Comparison of ENCODE assay signal across 10 cellular contexts in genomic region chr11:61954106-61955030, GRCh38. TPM values are rescaled to one million over a fixed set of nuclear protein-coding genes. Genes with fewer than 3 reads are reported as not detected.
DNase-seq lines count a peak whose midpoint lies in the region; ATAC-seq and TF ChIP-seq lines count a peak whose summit lies in the region.
"Had no signal": no experiment of that assay in that cellular context is flagged by ENCODE, and none has a peak within 500 bp of the region (broad histone marks: within the 10 kb centered on the region; RNA-seq: fewer than 3 reads in every experiment).

No MANE protein-coding gene starts in this region.

- DNase-seq in H7 (no peak), iris pigment epithelial cell (ENCODE audit: low read depth) (peak; percentile 52), stomach (no peak), omental fat pad (ENCODE audit: low spot score) (no peak)
- no peak for DNase-seq in stimulated activated CD4-positive, alpha-beta T cell treated with anti-CD3 and anti-CD28 coated beads, Interleukin-4, amount 100 ng/mL, for 24 hours
- DNase-seq: activated gamma-delta T cell; stimulated activated CD4-positive, alpha-beta T cell treated with anti-CD3 and anti-CD28 coated beads, Interleukin-2, amount 100 ng/mL, for 24 hours had no signal

- TF ChIP-seq CTCF in WI38 (IDR thresholded peaks at IDR 0.05; ENCODE audit: low read depth, low read length): no peak
- no peak for TF ChIP-seq CTCF in stomach (IDR thresholded peaks at IDR 0.05)
- TF ChIP-seq CTCF in omental fat pad (IDR thresholded peaks at IDR 0.05): no peak

- H3K4me3 ChIP-seq in H7 (ENCODE audit: insufficient read depth, low read depth, low read length): peak overlapping the region; percentile 15; the same call in 1 of the 2 replicates
- 0 out of 2 replicates have a peak overlapping the region, but pooled peaks have one; percentile 24 for H3K4me3 ChIP-seq in WI38 (ENCODE audit: low read depth, low read length)
- H3K4me3 ChIP-seq in stomach: peak overlapping the region; percentile 36 to 48 (median 42)

- ATAC-seq in omental fat pad (ENCODE audit: low FRiP score) (no peak), HG03039 (IDR thresholded peaks at IDR 0.05; ENCODE audit: unreplicated experiment) (no peak), HG02763 (IDR thresholded peaks at IDR 0.05; ENCODE audit: unreplicated experiment) (no peak)

- intact Hi-C loops in stomach (cut with DNase I; ENCODE audit: low total_unique reads): loop anchor here (10.0 kb wide), 2 partner anchors 110 to 140 kb away; partner anchors contain the start of gene FADS1

- 80 to 86% (median 82%) methylated on average over 11 of the region's 11 CpGs for WGBS in stomach, 5 donors

- peak overlapping the region; percentile 16 to 84 (median 82) for H3K27ac ChIP-seq in stomach

- no peak for TF ChIP-seq EP300 in stomach (IDR thresholded peaks at IDR 0.05)

- no peak for TF ChIP-seq POLR2A in stomach (IDR thresholded peaks at IDR 0.05)

- H3K36me3 ChIP-seq in H7 (replicated peaks; ENCODE audit: control insufficient read depth, insufficient read depth, low read length) (no peaks in the 10 kb centered on the region), stomach (peaks cover 0 to 13% (median 5%) of the 10 kb centered on the region in 4 donors)

- no peaks in the 10 kb centered on the region for H3K9me3 ChIP-seq in stomach

- peaks cover 20% of the 10 kb centered on the region for H3K27me3 ChIP-seq in H7 (ENCODE audit: control insufficient read depth, insufficient read depth, low read length)
- H3K27me3 ChIP-seq in stomach: peaks cover 0 to 19% (median 12%) of the 10 kb centered on the region in 3 donors

- peaks cover 15 to 48% (median 21%) of the 10 kb centered on the region in 4 donors for H3K4me1 ChIP-seq in stomach

RNA-seq across cellular contexts. Expression of gene BEST1, which starts 4.2 kb away (rescaled TPM):
- 0.30 and 0.45 TPM in 2 replicates for total RNA-seq in H7 (2014; rRNA removed; shearing (Covaris generic))
- total RNA-seq in stomach (10 to 100 TPM in 2 of 5 donors, 1 to 10 TPM in 2, not detected in 1; 1.2 to 27.4 (median 6.6) TPM), omental fat pad (10 to 100 TPM in 3 of 4 donors, 1 to 10 TPM in 1; 5.8 to 17.0 (median 12.0) TPM)
- polyA plus RNA-seq in stomach: 1 to 10 TPM; 3.4 to 3.8 (median 3.7) TPM

RNA-seq across cellular contexts. Expression of gene FTH1, which starts 13.1 kb away (rescaled TPM):
- total RNA-seq in H7 (2014; rRNA removed; shearing (Covaris generic)): 443 and 463 TPM in 2 replicates
- 1,000 to 10,000 TPM in 4 of 5 donors, 100 to 1,000 TPM in 1; 703 to 2,177 (median 1,757) TPM for total RNA-seq in stomach
- 1,000 to 10,000 TPM; 4,996 to 8,523 (median 5,775) TPM for polyA plus RNA-seq in stomach
- total RNA-seq in omental fat pad: 1,000 to 10,000 TPM; 3,477 to 7,075 (median 4,643) TPM

RNA-seq across cellular contexts. Expression of gene RAB3IL1, which starts 37.0 kb away (rescaled TPM):
- 5.8 and 7.2 TPM in 2 replicates for total RNA-seq in H7 (2014; rRNA removed; shearing (Covaris generic))
- total RNA-seq in stomach: 10 to 100 TPM in 2 of 5 donors, 1 to 10 TPM in 1, under 1 TPM in 1, not detected in 1; 0.58 to 12.8 (median 7.1) TPM
- 10 to 100 TPM in 2 of 3 donors, 1 to 10 TPM in 1; 5.3 to 13.3 (median 11.6) TPM for polyA plus RNA-seq in stomach
- total RNA-seq in omental fat pad: 10 to 100 TPM; 18.5 to 37.8 (median 25.4) TPM
